In the genomic region with DNA sequence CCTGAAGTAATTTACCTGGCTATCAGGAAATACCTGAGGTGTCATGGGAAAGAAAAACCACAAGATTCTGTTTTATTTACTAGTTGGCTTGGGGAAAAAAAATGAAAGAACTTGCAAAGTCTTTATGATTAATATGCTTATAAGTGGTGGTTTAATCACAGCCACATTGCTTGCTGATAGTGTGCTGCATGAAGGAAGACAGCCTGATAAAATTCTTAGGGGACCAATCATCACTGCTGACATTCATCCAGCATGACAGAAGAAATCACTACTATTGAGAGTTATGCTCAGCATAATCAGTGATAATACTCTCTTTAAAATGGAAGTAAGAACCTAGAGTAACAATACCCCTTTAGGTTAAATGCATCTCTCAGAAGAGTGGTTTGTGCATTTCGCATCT, we compare ENCODE assay signal across 22 cellular contexts.
DNase-seq lines count a peak whose midpoint lies in the region; FAIRE-seq and TF ChIP-seq lines count a peak whose summit lies in the region.
"Had no signal": no experiment of that assay in that cellular context is flagged by ENCODE, and none has a peak within 500 bp of the region (broad histone marks: within the 10 kb centered on the region; RNA-seq: fewer than 3 reads in every experiment).

No MANE protein-coding gene starts in this region.

- H3K9ac ChIP-seq in astrocyte (ENCODE audit: low read length): no peak overlapping the region
- H3K9ac ChIP-seq: BLaER1 treated with 17β-estradiol and CSF1 and Interleukin-3, amounts not matched to agents 10 nM and 100 nM had no signal

- H3K9me3 ChIP-seq in astrocyte (ENCODE audit: insufficient read depth, low read depth, low read length): no peaks in the 10 kb centered on the region

- H3K4me3 Mint-ChIP-seq in astrocyte (ENCODE audit: unreplicated experiment): no peak overlapping the region
- H3K4me3 Mint-ChIP-seq: B cell; CD8-positive, alpha-beta T cell; HFFc6; IgD-negative memory B cell had no signal

- H3K36me3 ChIP-seq in astrocyte (ENCODE audit: insufficient read depth, low read length): no peaks in the 10 kb centered on the region
- H3K36me3 ChIP-seq: BLaER1 treated with 17β-estradiol and CSF1 and Interleukin-3, amounts not matched to agents 10 nM and 100 nM had no signal

- no peak overlapping the region for H2AFZ ChIP-seq in astrocyte (ENCODE audit: low read depth, low read length)

- H3K27ac ChIP-seq in astrocyte (ENCODE audit: low read depth, low read length): no peak overlapping the region
- H3K27ac ChIP-seq: BLaER1 treated with 17β-estradiol and CSF1 and Interleukin-3, amounts not matched to agents 10 nM and 100 nM; HL-60 had no signal

- no peaks in the 10 kb centered on the region for H3K36me3 Mint-ChIP-seq in astrocyte (ENCODE audit: low read depth, unreplicated experiment)

- TF ChIP-seq CTCF in astrocyte (IDR thresholded peaks at IDR 0.05; ENCODE audit: insufficient read depth, low read depth, low read length): no peak

- peak; percentile 5 for DNase-seq in AG08396 (ENCODE audit: low spot score)
- peak; percentile 5 for DNase-seq in GM03348 (ENCODE audit: low spot score)
- peak; percentile 20 for DNase-seq in astrocyte (ENCODE audit: low read depth)
- peak; percentile 8 for DNase-seq in hepatic stellate cell (ENCODE audit: low spot score)
- no peak for DNase-seq in NCI-H446 (lab: John Stamatoyannopoulos, UW)
- DNase-seq in HuH-7.5 (ENCODE audit: low spot score): no peak
- DNase-seq in NCI-H1436 treated with DMSO at 0.1 percent for 48 hours (lab: John Stamatoyannopoulos, UW): no peak
- no peak for DNase-seq in amygdala (lab: John Stamatoyannopoulos, UW)
- DNase-seq: 8988T; CD8-positive, alpha-beta T cell; COR-L47; DMS 273 treated with DMSO at 0.1 percent for 48 hours; DMS53; GF-D8; GOT3; H7; HFFc6 had no signal

- peaks cover 7% of the 10 kb centered on the region for H3K9me3 Mint-ChIP-seq in astrocyte (ENCODE audit: unreplicated experiment)
- H3K9me3 Mint-ChIP-seq: HFFc6 had no signal

- no peak overlapping the region for H3K27ac Mint-ChIP-seq in astrocyte (ENCODE audit: unreplicated experiment)
- H3K27ac Mint-ChIP-seq: B cell; CD8-positive, alpha-beta T cell; HFFc6; IgD-negative memory B cell had no signal

- H3K27me3 Mint-ChIP-seq in astrocyte (ENCODE audit: low read depth, unreplicated experiment): no peaks in the 10 kb centered on the region
- H3K27me3 Mint-ChIP-seq: B cell, IgD-negative memory B cell had no signal

- H3K4me1 ChIP-seq in astrocyte (ENCODE audit: insufficient read depth, low read length): no peaks in the 10 kb centered on the region
- H3K4me1 ChIP-seq: BLaER1 treated with 17β-estradiol and CSF1 and Interleukin-3, amounts not matched to agents 10 nM and 100 nM had no signal

- no peak overlapping the region for H3K4me2 ChIP-seq in astrocyte (ENCODE audit: low read length)
- H3K4me2 ChIP-seq: BLaER1 treated with 17β-estradiol and CSF1 and Interleukin-3, amounts not matched to agents 10 nM and 100 nM had no signal

- no peaks in the 10 kb centered on the region for H4K20me1 ChIP-seq in astrocyte (ENCODE audit: insufficient read depth, low read length)
- H4K20me1 ChIP-seq: BLaER1 treated with 17β-estradiol and CSF1 and Interleukin-3, amounts not matched to agents 10 nM and 100 nM had no signal

- H3K27me3 ChIP-seq in astrocyte (ENCODE audit: insufficient read depth, low read length): no peaks in the 10 kb centered on the region
- H3K27me3 ChIP-seq: BLaER1 treated with 17β-estradiol and CSF1 and Interleukin-3, amounts not matched to agents 10 nM and 100 nM had no signal

- H3K79me2 ChIP-seq in astrocyte (ENCODE audit: insufficient read depth, low read length): no peaks in the 10 kb centered on the region

- H3K4me3 ChIP-seq in astrocyte (ENCODE audit: insufficient read depth, low read depth, low read length): no peak overlapping the region
- H3K4me3 ChIP-seq: BLaER1 treated with 17β-estradiol and CSF1 and Interleukin-3, amounts not matched to agents 10 nM and 100 nM; GM12878 had no signal

- H3K4me1 Mint-ChIP-seq in astrocyte (ENCODE audit: low read depth, unreplicated experiment): peaks cover 14% of the 10 kb centered on the region
- H3K4me1 Mint-ChIP-seq: B cell, IgD-negative memory B cell had no signal

- FAIRE-seq in astrocyte (lab: Jason Lieb, UNC): no peak
- FAIRE-seq: GM12878 had no signal

Comparison
In these comparisons a context has a peak if more than half of its experiments do, and no peak if none do; other contexts are left out.
1. DNase-seq: peak in AG08396 (single experiment), GM03348 (single experiment), astrocyte (single experiment) and hepatic stellate cell (single experiment); none in NCI-H446 (0 of 2), HuH-7.5 (single experiment), NCI-H1436 treated with DMSO at 0.1 percent for 48 hours (single experiment) and amygdala (0 of 56).